In the genomic region with DNA sequence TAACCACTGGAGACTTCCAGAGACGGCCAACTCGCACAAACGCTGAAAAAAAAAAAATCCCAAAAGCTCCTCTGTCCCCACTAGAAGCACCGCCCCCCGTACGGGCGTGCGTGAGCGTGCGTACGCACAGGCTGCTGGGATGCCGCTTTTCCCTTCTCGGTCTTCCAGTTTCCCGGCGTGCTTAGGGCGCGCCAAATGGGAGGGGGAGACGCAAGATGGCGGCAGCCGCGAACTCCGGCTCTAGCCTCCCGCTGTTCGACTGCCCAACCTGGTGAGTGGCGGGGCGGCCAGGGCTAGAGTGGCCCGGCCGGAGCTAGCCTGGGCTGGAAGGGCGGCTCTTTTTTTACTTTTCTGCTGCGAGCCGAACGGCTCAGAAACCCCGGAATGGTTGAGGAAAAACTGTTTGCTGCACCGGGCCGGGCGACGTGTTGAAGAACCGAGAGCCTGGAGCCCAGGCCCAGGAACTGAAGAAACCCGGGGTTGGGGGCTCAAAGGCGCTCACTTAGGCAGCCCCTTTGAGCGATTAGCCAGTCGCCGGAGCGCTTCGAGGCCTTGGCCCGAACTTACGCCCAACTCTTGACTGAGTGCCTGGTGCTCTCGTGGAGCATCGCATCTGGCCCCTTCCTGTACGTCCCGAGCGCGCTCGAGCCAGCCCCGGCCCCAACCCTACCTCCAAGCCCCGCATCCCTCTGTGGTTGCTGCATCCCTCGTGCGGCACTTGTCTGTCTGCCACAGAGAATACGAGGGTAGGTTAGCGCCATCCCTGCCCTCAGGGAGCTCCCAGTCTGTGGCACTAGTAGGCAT, we compare ENCODE assay signal across 8 cellular contexts. TPM values are rescaled to one million over a fixed set of nuclear protein-coding genes. Genes with fewer than 3 reads are reported as not detected.
A peak's percentile ranks its signal among the peaks of the same experiment; 100 is the strongest.
DNase-seq lines count a peak whose midpoint lies in the region; ATAC-seq and TF ChIP-seq lines count a peak whose summit lies in the region.

A gene (plus strand): TSS at position 162 of the 804 bp plus-strand sequence. CDS start 54 bp downstream, at position 216.

- no peaks in the 10 kb centered on the region for H3K9me2 ChIP-seq in PC-9 (ENCODE audit: insufficient read depth)

- ATAC-seq in GM21528 (IDR thresholded peaks at IDR 0.05; ENCODE audit: low FRiP score, unreplicated experiment) = peak; percentile 83

- H3K4me3 ChIP-seq in PC-9 (peak within 1 kb of the TSS; percentile 94), mucosa of stomach (ENCODE audit: low read length) (peak within 1 kb of the TSS; percentile 69)

- no peaks in the 10 kb centered on the region for H3K27me3 Mint-ChIP-seq in IgD-negative memory B cell

- CTCF ChIA-PET in PC-9 (lab: Charles Lee) = interaction anchor here (0.6 to 1.0 kb wide), 2 partner anchors 58 to 161 kb away, joined by 3 to 5 read pairs; a partner anchor contains a TSS

- H3K36me3 Mint-ChIP-seq in IgD-negative memory B cell = no peaks in the 10 kb centered on the region

- no peak for TF ChIP-seq CTCF in PC-9 (conservative IDR thresholded peaks at IDR 0.05)

- TSS peak; percentile 62 for BruUV-seq in PC-9 (replicated peaks; lab: Mats Ljungman, UMichigan)

- no peaks in the 10 kb centered on the region for H3K9me3 ChIP-seq in PC-9 (ENCODE audit: insufficient read depth, low read depth)
- no peaks in the 10 kb centered on the region for H3K9me3 ChIP-seq in mucosa of stomach (ENCODE audit: control insufficient read depth, low read length)

- no peaks in the 10 kb centered on the region; the same call in none of the 2 replicates for H4K20me1 ChIP-seq in PC-9 (ENCODE audit: insufficient read depth)

- H3K4me3 Mint-ChIP-seq in IgD-negative memory B cell = peak within 1 kb of the TSS; percentile 94 to 98 (median 97)

- peaks cover 13 to 24% (median 22%) of the 10 kb centered on the region in 3 donors for H3K4me1 Mint-ChIP-seq in IgD-negative memory B cell

- 0 out of 2 replicates have a peak, but pooled peaks cover 14% of the 10 kb centered on the region for H3K4me1 ChIP-seq in PC-9 (replicated peaks; ENCODE audit: insufficient read depth)
- peaks cover 14% of the 10 kb centered on the region for H3K4me1 ChIP-seq in mucosa of stomach (ENCODE audit: control insufficient read depth, insufficient read depth, low read length)

- peak within 1 kb of the TSS; percentile 97 for H3K9ac ChIP-seq in mucosa of stomach (ENCODE audit: low read length)

- peak within 1 kb of the TSS; percentile 95 to 96 (median 95) for H3K27ac Mint-ChIP-seq in IgD-negative memory B cell

- H3K27me3 ChIP-seq in PC-9 (ENCODE audit: insufficient read depth, low read depth) (no peaks in the 10 kb centered on the region), mucosa of stomach (ENCODE audit: control insufficient read depth, insufficient read depth, low read length) (no peaks in the 10 kb centered on the region)

- H3K4me2 ChIP-seq in PC-9 = peak within 1 kb of the TSS; percentile 91

- intact Hi-C loops in PC-9 (cut with micrococcal nuclease; ENCODE audit: unreplicated experiment) = loop anchor here (5.0 kb wide), 1 partner anchor 159 kb away; a partner anchor contains a TSS

- H3K36me3 ChIP-seq in PC-9 (ENCODE audit: low read depth) = no peaks in the 10 kb centered on the region
- H3K36me3 ChIP-seq in mucosa of stomach (ENCODE audit: control insufficient read depth, insufficient read depth, low read length) = no peaks in the 10 kb centered on the region

- POLR2A ChIA-PET in PC-9 (lab: Charles Lee; ENCODE audit: unreplicated experiment) = interaction anchor here (0.6 to 1.0 kb wide), 6 partner anchors 12 to 485 kb away, joined by 4 to 8 read pairs (median 6); a partner anchor contains a TSS

- TF ChIP-seq POLR2A in erythroblast (IDR thresholded peaks at IDR 0.05; ENCODE audit: low read length) = peak; percentile 94

- no peaks in the 10 kb centered on the region for H3F3A ChIP-seq in PC-9 (ENCODE audit: insufficient read depth, low read depth)

- H2AFZ ChIP-seq in PC-9 = peak within 1 kb of the TSS; percentile 97

- peak within 1 kb of the TSS; percentile 46; the same call in 1 of the 2 replicates for H3K27ac ChIP-seq in PC-9

- H3K9me3 Mint-ChIP-seq in IgD-negative memory B cell = no peaks in the 10 kb centered on the region

- peaks cover 42% of the 10 kb centered on the region for H3K79me2 ChIP-seq in PC-9 (ENCODE audit: low read depth)

- DNase-seq in DMS 273 (lab: John Stamatoyannopoulos, UW; ENCODE audit: unreplicated experiment) = peak; percentile 99
- DNase-seq in PC-9 = peak; percentile 87 to 91
- peak; percentile 87 for DNase-seq in activated T-cell treated with anti-CD3 and anti-CD28 coated beads, Interleukin-2, amount 50 U/mL, for 1 hour
- DNase-seq in erythroblast (lab: John Stamatoyannopoulos, UW) = peak; percentile 94
- peak; percentile 73 to 74 for DNase-seq in stimulated activated CD8-positive, alpha-beta memory T cell treated with anti-CD3 and anti-CD28 coated beads, Interleukin-7, amount 100 ng/mL, for 1 hour (ENCODE audit: low read depth in 2 of 2)

RNA-seq across cellular contexts. Expression of the gene that starts here (rescaled TPM):
- 31.7 TPM for polyA plus RNA-seq in IgD-negative memory B cell
- 29.2 and 38.4 TPM in 2 replicates for total RNA-seq in PC-9 (2021)

Comparison
In these comparisons a context has a peak if more than half of its experiments do, and no peak if none do; other contexts are left out.
1. Peak in every context shown above with its lines: DNase-seq, ATAC-seq, H3K4me3 ChIP-seq and H3K27ac ChIP-seq.